In genomic region chr7:99563650-99564049, GRCh38 we compare ENCODE assay signal across 10 cellular contexts. TPM values are rescaled to one million over a fixed set of nuclear protein-coding genes. Genes with fewer than 3 reads are reported as not detected.
DNase-seq lines count a peak whose midpoint lies in the region; TF ChIP-seq lines count a peak whose summit lies in the region.
"Had no signal": no experiment of that assay in that cellular context is flagged by ENCODE, and none has a peak within 500 bp of the region (broad histone marks: within the 10 kb centered on the region; RNA-seq: fewer than 3 reads in every experiment).

No MANE protein-coding gene starts in this region.

- no peak overlapping the region for H3K4me3 ChIP-seq in AG04449 (ENCODE audit: low read depth, low read length)
- no peak overlapping the region for H3K4me3 ChIP-seq in HUES6 (ENCODE audit: low read depth, low read length)
- H3K4me3 ChIP-seq in astrocyte of the spinal cord (ENCODE audit: low read depth, low read length): no peak overlapping the region
- no peak overlapping the region for H3K4me3 ChIP-seq in uterus

- POLR2A ChIA-PET in AG04449 (lab: Yijun Ruan, JAX): interaction anchor here (1.0 kb wide), 1 partner anchor 17 kb away, joined by 3 read pairs; no protein-coding TSS in a partner anchor

- CTCF ChIA-PET in AG04449 (lab: Yijun Ruan, JAX): interaction anchor here (1.3 to 1.6 kb wide), 3 partner anchors 9 to 430 kb away, joined by 3 to 4 read pairs (median 3); partner anchors contain the start of gene ZSCAN25

- TF ChIP-seq CTCF in AG04449 (IDR thresholded peaks at IDR 0.05; ENCODE audit: insufficient read depth, low read length, missing control alignments) (no peak), astrocyte of the spinal cord (IDR thresholded peaks at IDR 0.05; ENCODE audit: low read depth, low read length) (no peak), uterus (IDR thresholded peaks at IDR 0.05) (no peak)

- intact Hi-C loops in uterus (cut with DNase I; ENCODE audit: low total_unique reads): no loop called here

- TF ChIP-seq POLR2A in uterus (IDR thresholded peaks at IDR 0.05): no peak

- H3K27me3 ChIP-seq in HUES6 (ENCODE audit: control insufficient read depth, insufficient read depth, low read length) (no peaks in the 10 kb centered on the region), uterus (no peaks in the 10 kb centered on the region)

- in situ Hi-C loops in astrocyte of the spinal cord (cut with HindIII; ENCODE audit: low sequenced_read_pairs): no loop called here

- H3K9me3 ChIP-seq in HUES6 (ENCODE audit: control insufficient read depth, insufficient read depth, low read depth, low read length) (no peaks in the 10 kb centered on the region), uterus (no peaks in the 10 kb centered on the region)

- peak overlapping the region; percentile 32; the same call in 1 of the 2 replicates for H3K27ac ChIP-seq in HUES6 (ENCODE audit: low read depth, low read length)
- peak overlapping the region in 1 of 2 donors; percentile 3 for H3K27ac ChIP-seq in uterus

- peak overlapping the region; percentile 35 for H3K9ac ChIP-seq in HUES6 (ENCODE audit: low read length)

- DNase-seq in AG04449 (ENCODE audit: low read depth, low spot score) (peak; percentile 67), astrocyte of the spinal cord (ENCODE audit: low read depth, low spot score) (peak; percentile 85), myocyte (ENCODE audit: low read depth) (peak; percentile 83), NCI-H526 treated with DMSO at 0.1 percent for 48 hours (lab: John Stamatoyannopoulos, UW) (no peak), midbrain (lab: John Stamatoyannopoulos, UW) (no peak), GOT3 (lab: John Stamatoyannopoulos, UW) (no peak), uterus (no peak)
- DNase-seq: KBM-7, NCI-H774 had no signal

- H3K4me1 ChIP-seq in HUES6 (ENCODE audit: control insufficient read depth, insufficient read depth, low read length) (peaks cover 9% of the 10 kb centered on the region; the same call in 1 of the 2 replicates), uterus (peaks cover 0 to 9% of the 10 kb centered on the region in 2 donors)

- H3K36me3 ChIP-seq in HUES6 (ENCODE audit: control insufficient read depth, insufficient read depth, low read length) (peaks cover 72% of the 10 kb centered on the region), uterus (no peaks in the 10 kb centered on the region)

RNA-seq across cellular contexts. Expression of gene ZNF655, which starts 5.2 kb away (rescaled TPM):
- total RNA-seq in myocyte (105 and 110 TPM in 2 replicates), uterus (100 to 1,000 TPM in 2 of 4 donors, 10 to 100 TPM in 2; 37.1 to 142 (median 99.9) TPM)
- polyA plus RNA-seq in myocyte (2012): 48.8 TPM

RNA-seq across cellular contexts. Expression of gene FAM200A, which starts 11.7 kb away (rescaled TPM):
- 14.1 and 15.6 TPM in 2 replicates for total RNA-seq in myocyte
- 5.6 TPM for polyA plus RNA-seq in myocyte (2012)
- total RNA-seq in uterus: 10 to 100 TPM in 1 of 4 donors, 1 to 10 TPM in 3; 1.3 to 22.6 (median 5.1) TPM

RNA-seq across cellular contexts. Expression of gene TMEM225B, which starts 34.4 kb away (rescaled TPM):
- total RNA-seq in myocyte: 1.2 and 1.4 TPM in 2 replicates
- 7.7 TPM for polyA plus RNA-seq in myocyte (2012)
- 1 to 10 TPM in 1 of 4 donors, under 1 TPM in 3; 0.29 to 2.2 (median 0.66) TPM for total RNA-seq in uterus

RNA-seq across cellular contexts. Expression of gene ZSCAN25, which starts 53.1 kb away (rescaled TPM):
- 11.2 and 13.7 TPM in 2 replicates for total RNA-seq in myocyte
- polyA plus RNA-seq in myocyte (2012): 8.4 TPM
- 10 to 100 TPM in 3 of 4 donors, 1 to 10 TPM in 1; 6.8 to 26.9 (median 22.8) TPM for total RNA-seq in uterus

RNA-seq across cellular contexts. Expression of gene ZKSCAN5, which starts 59.2 kb away (rescaled TPM):
- 18.5 and 21.9 TPM in 2 replicates for total RNA-seq in myocyte
- polyA plus RNA-seq in myocyte (2012): 10.5 TPM
- total RNA-seq in uterus: 10 to 100 TPM in 1 of 4 donors, 1 to 10 TPM in 3; 3.1 to 15.5 (median 9.2) TPM

Comparison
In these comparisons a context has a peak if more than half of its experiments do, and no peak if none do; other contexts are left out.
1. DNase-seq: peak in AG04449 (single experiment), astrocyte of the spinal cord (single experiment) and myocyte (single experiment); none in NCI-H526 treated with DMSO at 0.1 percent for 48 hours (single experiment), midbrain (single experiment), GOT3 (single experiment) and uterus (0 of 2).